12 cellular contexts compared by ENCODE assay signal in genomic region chr16:16033208-16033717, GRCh38.
DNase-seq lines count a peak whose midpoint lies in the region; ATAC-seq lines count a peak whose summit lies in the region.
"Had no signal": no experiment of that assay in that cellular context is flagged by ENCODE, and none has a peak within 500 bp of the region (broad histone marks: within the 10 kb centered on the region; RNA-seq: fewer than 3 reads in every experiment).

No MANE protein-coding gene starts in this region.

- H3K4me1 Mint-ChIP-seq in activated CD4-positive, alpha-beta T cell treated with anti-CD3 and anti-CD28 coated beads, Interleukin-2, amount 10 ng/mL, durations not matched to agents 24 days and 14 days: peaks cover 17% of the 10 kb centered on the region
- H3K4me1 Mint-ChIP-seq in activated T-cell treated with anti-CD3 and anti-CD28 coated beads, Interleukin-2, amount 50 U/mL, for 72 hours (ENCODE audit: low read depth): peaks cover 20% of the 10 kb centered on the region
- peaks cover 27 to 33% of the 10 kb centered on the region in 2 donors for H3K4me1 Mint-ChIP-seq in natural killer cell treated with Interleukin-12 subunit alpha and Interleukin-12 subunit beta and Interleukin-15 and Interleukin-18, amount 100 ng/mL, for 72 hours (ENCODE audit: low read depth in 2 of 2)

- H3K27ac ChIP-seq in KOPT-K1 (ENCODE audit: low read depth, low read length, poor library complexity, severe bottlenecking): peak overlapping the region; percentile 34

- peak overlapping the region; percentile 76 for H3K27ac Mint-ChIP-seq in activated CD4-positive, alpha-beta T cell treated with anti-CD3 and anti-CD28 coated beads, Interleukin-2, amount 10 ng/mL, durations not matched to agents 24 days and 14 days
- peak overlapping the region; percentile 72 for H3K27ac Mint-ChIP-seq in activated T-cell treated with anti-CD3 and anti-CD28 coated beads, Interleukin-2, amount 50 U/mL, for 72 hours
- peak overlapping the region; percentile 61 to 76 for H3K27ac Mint-ChIP-seq in natural killer cell treated with Interleukin-12 subunit alpha and Interleukin-12 subunit beta and Interleukin-15 and Interleukin-18, amount 100 ng/mL, for 72 hours

- no peaks in the 10 kb centered on the region for H3K27me3 Mint-ChIP-seq in activated CD4-positive, alpha-beta T cell treated with anti-CD3 and anti-CD28 coated beads, Interleukin-2, amount 10 ng/mL, durations not matched to agents 24 days and 14 days
- H3K27me3 Mint-ChIP-seq in activated T-cell treated with anti-CD3 and anti-CD28 coated beads, Interleukin-2, amount 50 U/mL, for 72 hours (ENCODE audit: low read depth): no peaks in the 10 kb centered on the region
- H3K27me3 Mint-ChIP-seq in natural killer cell treated with Interleukin-12 subunit alpha and Interleukin-12 subunit beta and Interleukin-15 and Interleukin-18, amount 100 ng/mL, for 72 hours: no peaks in the 10 kb centered on the region

- intact Hi-C loops in activated CD4-positive, alpha-beta T cell treated with anti-CD3 and anti-CD28 coated beads, Interleukin-2, amount 10 ng/mL, durations not matched to agents 24 days and 14 days (cut with micrococcal nuclease): no loop called here

- no peaks in the 10 kb centered on the region for H3K9me3 ChIP-seq in KOPT-K1 (ENCODE audit: insufficient read depth, low read length, poor library complexity, severe bottlenecking)
- H3K9me3 ChIP-seq: A549, esophagus squamous epithelium had no signal

- ATAC-seq in activated T-cell treated with anti-CD3 and anti-CD28 coated beads, Interleukin-2, amount 50 U/mL, for 72 hours (replicated peaks in 1 of 2): peak; percentile 67 to 81
- ATAC-seq in natural killer cell treated with Interleukin-12 subunit alpha and Interleukin-12 subunit beta and Interleukin-15 and Interleukin-18, amount 100 ng/mL, for 72 hours: peak; percentile 72 to 87
- no peak for ATAC-seq in HG02870 (IDR thresholded peaks at IDR 0.05; ENCODE audit: unreplicated experiment)

- H3K36me3 ChIP-seq in KOPT-K1 (ENCODE audit: insufficient read depth, low read length): peaks cover 90% of the 10 kb centered on the region

- H3K36me3 Mint-ChIP-seq in activated CD4-positive, alpha-beta T cell treated with anti-CD3 and anti-CD28 coated beads, Interleukin-2, amount 10 ng/mL, durations not matched to agents 24 days and 14 days (ENCODE audit: low read depth): peaks cover 49% of the 10 kb centered on the region
- H3K36me3 Mint-ChIP-seq in activated T-cell treated with anti-CD3 and anti-CD28 coated beads, Interleukin-2, amount 50 U/mL, for 72 hours (ENCODE audit: insufficient read depth in 2 of 2): peaks cover 8 to 22% of the 10 kb centered on the region in 2 donors
- H3K36me3 Mint-ChIP-seq in natural killer cell treated with Interleukin-12 subunit alpha and Interleukin-12 subunit beta and Interleukin-15 and Interleukin-18, amount 100 ng/mL, for 72 hours: peaks cover 7% of the 10 kb centered on the region

- DNase-seq in activated CD4-positive, alpha-beta T cell treated with anti-CD3 and anti-CD28 coated beads, Interleukin-2, amount 10 ng/mL, durations not matched to agents 24 days and 14 days: peak; percentile 77
- no peak for DNase-seq in activated CD4-positive, alpha-beta T cell treated with anti-CD3 and anti-CD28 coated beads, Interleukin-2, amount 50 U/mL, for 1 hour
- DNase-seq in activated T-cell treated with anti-CD3 and anti-CD28 coated beads, Interleukin-2, amount 50 U/mL, for 72 hours: peak in 1 of 2 donors; percentile 11
- no peak for DNase-seq in natural killer cell treated with Interleukin-12 subunit alpha and Interleukin-12 subunit beta and Interleukin-15 and Interleukin-18, amount 100 ng/mL, for 72 hours (ENCODE audit: low spot score)
- no peak for DNase-seq in SW 1271 (lab: John Stamatoyannopoulos, UW)
- no peak for DNase-seq in ecto neural progenitor cell (ENCODE audit: low spot score)
- DNase-seq: esophagus squamous epithelium, NCI-H2081 treated with DMSO at 0.1 percent for 48 hours, RPMI8226 had no signal

- H3K4me3 Mint-ChIP-seq in activated CD4-positive, alpha-beta T cell treated with anti-CD3 and anti-CD28 coated beads, Interleukin-2, amount 10 ng/mL, durations not matched to agents 24 days and 14 days: peak overlapping the region; percentile 7
- H3K4me3 Mint-ChIP-seq in activated T-cell treated with anti-CD3 and anti-CD28 coated beads, Interleukin-2, amount 50 U/mL, for 72 hours: peak overlapping the region in 1 of 2 donors; percentile 19
- peak overlapping the region; percentile 54 for H3K4me3 Mint-ChIP-seq in natural killer cell treated with Interleukin-12 subunit alpha and Interleukin-12 subunit beta and Interleukin-15 and Interleukin-18, amount 100 ng/mL, for 72 hours

- H3K9me3 Mint-ChIP-seq in activated CD4-positive, alpha-beta T cell treated with anti-CD3 and anti-CD28 coated beads, Interleukin-2, amount 10 ng/mL, durations not matched to agents 24 days and 14 days: no peaks in the 10 kb centered on the region
- H3K9me3 Mint-ChIP-seq in activated T-cell treated with anti-CD3 and anti-CD28 coated beads, Interleukin-2, amount 50 U/mL, for 72 hours: no peaks in the 10 kb centered on the region
- H3K9me3 Mint-ChIP-seq in natural killer cell treated with Interleukin-12 subunit alpha and Interleukin-12 subunit beta and Interleukin-15 and Interleukin-18, amount 100 ng/mL, for 72 hours: no peaks in the 10 kb centered on the region
